ENCODE assay signal across 8 cellular contexts in the genomic region with DNA sequence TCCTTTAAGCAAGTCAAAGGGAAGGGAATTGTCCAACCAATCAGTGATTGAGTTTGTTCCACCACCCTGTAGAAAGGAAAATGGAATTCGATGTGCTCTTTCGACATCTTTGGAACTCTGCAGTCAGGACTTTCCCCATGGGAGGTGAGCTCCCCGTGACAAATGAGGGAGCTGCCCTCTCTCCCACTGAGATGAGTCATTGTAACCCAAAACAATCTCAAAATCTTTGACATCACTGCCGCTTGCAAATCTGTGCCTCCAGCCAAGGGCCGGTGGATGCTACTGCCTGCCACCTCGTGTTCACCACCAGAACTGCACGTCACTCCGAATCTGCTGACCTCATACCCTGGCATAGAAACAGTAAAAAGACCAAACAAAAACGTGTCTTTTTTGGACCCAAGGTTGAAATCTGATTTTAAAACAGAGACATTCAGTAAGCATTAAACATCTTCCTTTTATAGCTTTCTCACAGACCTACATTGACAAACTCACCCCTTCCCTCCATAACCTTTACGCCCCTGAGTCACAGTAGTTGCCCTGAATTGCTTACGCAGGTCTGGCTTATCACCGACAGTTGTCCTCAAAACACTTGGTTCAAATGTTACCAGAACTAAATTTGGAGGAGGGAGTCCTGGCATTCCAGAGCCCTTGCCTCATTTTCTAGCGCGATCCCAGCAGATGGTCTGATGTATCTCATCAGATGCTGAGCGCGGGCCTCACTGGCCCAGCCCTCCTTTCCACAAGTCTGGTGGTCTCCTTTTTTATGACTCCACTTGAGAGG.
DNase-seq lines count a peak whose midpoint lies in the region; ATAC-seq and TF ChIP-seq lines count a peak whose summit lies in the region.

No MANE protein-coding gene starts in this region.

- TF ChIP-seq CTCF in tibial nerve (IDR thresholded peaks at IDR 0.05): peak; percentile 84 to 95 (median 92)

- no peaks in the 10 kb centered on the region for H3K27me3 ChIP-seq in HUES64 (ENCODE audit: insufficient read depth, low read length)
- H3K27me3 ChIP-seq in SJSA1 (replicated peaks): no peaks in the 10 kb centered on the region
- no peaks in the 10 kb centered on the region for H3K27me3 ChIP-seq in trophoblast cell (ENCODE audit: insufficient read depth, low read length)
- no peaks in the 10 kb centered on the region for H3K27me3 ChIP-seq in tibial nerve

- peak overlapping the region; percentile 5 for H2AFZ ChIP-seq in trophoblast cell (ENCODE audit: insufficient read depth, low read length, poor library complexity)

- 45% methylated on average over 16 of the region's 16 CpGs for WGBS in HUES64
- WGBS in trophoblast cell (ENCODE audit: extremely low coverage, insufficient coverage, insufficient read length): no CpG with 5 or more reads among the region's 16 CpGs
- WGBS in tibial nerve, 2 donors: 34% methylated on average over 16 of the region's 16 CpGs

- peak in 1 of 2 donors; percentile 31 for TF ChIP-seq POLR2A in tibial nerve (IDR thresholded peaks at IDR 0.05)

- H3K36me3 Mint-ChIP-seq in activated naive CD8-positive, alpha-beta T cell treated with anti-CD3 and anti-CD28 coated beads for 36 hours: no peaks in the 10 kb centered on the region

- H3K23ac ChIP-seq in trophoblast cell (ENCODE audit: low read length): no peak overlapping the region

- intact Hi-C loops in Right ventricle myocardium inferior (cut with DNase I): loop anchor here (1.0 to 5.0 kb wide), 3 partner anchors 35 to 190 kb away; partner anchors contain the start of genes COL4A1 and COL4A2

- peak overlapping the region; percentile 89 for H2BK5ac ChIP-seq in trophoblast cell (ENCODE audit: low read depth, low read length, poor library complexity)

- H3K27me3 Mint-ChIP-seq in activated naive CD8-positive, alpha-beta T cell treated with anti-CD3 and anti-CD28 coated beads for 36 hours: peaks cover 92% of the 10 kb centered on the region

- peaks cover 5% of the 10 kb centered on the region for H3K4me1 Mint-ChIP-seq in activated naive CD8-positive, alpha-beta T cell treated with anti-CD3 and anti-CD28 coated beads for 36 hours

- H3K18ac ChIP-seq in trophoblast cell (ENCODE audit: low read length): peak overlapping the region; percentile 48

- no peak overlapping the region for H3K27ac Mint-ChIP-seq in activated naive CD8-positive, alpha-beta T cell treated with anti-CD3 and anti-CD28 coated beads for 36 hours

- no peak overlapping the region for H3K4ac ChIP-seq in trophoblast cell (ENCODE audit: low read depth, low read length)

- ATAC-seq in GM21529 (IDR thresholded peaks at IDR 0.05; ENCODE audit: unreplicated experiment) (peak; percentile 93), Right ventricle myocardium inferior (peak; percentile 85)

- H3K9ac ChIP-seq in HUES64 (ENCODE audit: low read depth, low read length) (peak overlapping the region; percentile 21; the same call in 1 of the 2 replicates), trophoblast cell (ENCODE audit: low read length) (no peak overlapping the region)

- TF ChIP-seq EP300 in tibial nerve (IDR thresholded peaks at IDR 0.05): peak; percentile 97 to 99

- H3K36me3 ChIP-seq in HUES64 (ENCODE audit: insufficient read depth, low read length): peaks cover 5% of the 10 kb centered on the region; the same call in 1 of the 2 replicates
- peaks cover 13% of the 10 kb centered on the region for H3K36me3 ChIP-seq in SJSA1
- H3K36me3 ChIP-seq in trophoblast cell (ENCODE audit: control insufficient read depth in 1 of 2, insufficient read depth in 2 of 2, low read length in 2 of 2): peaks cover 9 to 18% of the 10 kb centered on the region in 2 experiments
- H3K36me3 ChIP-seq in tibial nerve: peaks cover 0 to 6% (median 0%) of the 10 kb centered on the region in 3 donors

- no peak overlapping the region for H3K4me3 Mint-ChIP-seq in activated naive CD8-positive, alpha-beta T cell treated with anti-CD3 and anti-CD28 coated beads for 36 hours

- H3K14ac ChIP-seq in trophoblast cell (ENCODE audit: low read length): peak overlapping the region; percentile 33

- H2BK120ac ChIP-seq in trophoblast cell (ENCODE audit: insufficient read depth, low read length, poor library complexity): peak overlapping the region; percentile 67

- H3K9me3 ChIP-seq in HUES64 (ENCODE audit: insufficient read depth, low read depth, low read length) (no peaks in the 10 kb centered on the region), SJSA1 (replicated peaks) (no peaks in the 10 kb centered on the region), trophoblast cell (ENCODE audit: insufficient read depth, low read depth, low read length) (no peaks in the 10 kb centered on the region), tibial nerve (no peaks in the 10 kb centered on the region)

- peaks cover 19% of the 10 kb centered on the region for H3K4me1 ChIP-seq in HUES64 (ENCODE audit: insufficient read depth, low read length)
- peaks cover 58% of the 10 kb centered on the region for H3K4me1 ChIP-seq in SJSA1 (replicated peaks)
- H3K4me1 ChIP-seq in trophoblast cell (ENCODE audit: control insufficient read depth in 1 of 2, insufficient read depth in 2 of 2, low read length in 2 of 2): peaks cover 57 to 64% of the 10 kb centered on the region in 2 experiments
- H3K4me1 ChIP-seq in tibial nerve: peaks cover 0 to 77% (median 37%) of the 10 kb centered on the region in 4 donors

- H3K27ac ChIP-seq in HUES64 (ENCODE audit: low read depth, low read length) (0 out of 2 replicates have a peak overlapping the region, but pooled peaks have one; percentile 21), SJSA1 (peak overlapping the region; percentile 83), trophoblast cell (ENCODE audit: low read depth, low read length) (peak overlapping the region; percentile 88), tibial nerve (peak overlapping the region; percentile 54 to 93 (median 84))

- DNase-seq in ELF-1 (ENCODE audit: low read depth, low spot score): peak; percentile 94
- peak; percentile 99 to 100 for DNase-seq in SJSA1 (ENCODE audit: low read depth in 1 of 2, low spot score in 2 of 2)
- peak; percentile 73 for DNase-seq in activated naive CD8-positive, alpha-beta T cell treated with anti-CD3 and anti-CD28 coated beads for 36 hours
- peak; percentile 91 for DNase-seq in Right ventricle myocardium inferior (ENCODE audit: missing footprints)
- DNase-seq in trophoblast cell: peak; percentile 94 to 99
- peak; percentile 81 to 95 for DNase-seq in tibial nerve (ENCODE audit: low spot score in 2 of 2)

- H2AK5ac ChIP-seq in trophoblast cell (ENCODE audit: low read length): peak overlapping the region; percentile 38

- H4K12ac ChIP-seq in trophoblast cell (ENCODE audit: low read depth, low read length): no peak overlapping the region

- H4K8ac ChIP-seq in trophoblast cell (ENCODE audit: low read depth, low read length): peak overlapping the region; percentile 53

- H4K91ac ChIP-seq in trophoblast cell (ENCODE audit: low read depth, low read length): peak overlapping the region; percentile 94

- peak overlapping the region; percentile 96 for H2BK12ac ChIP-seq in trophoblast cell (ENCODE audit: low read length)

- H3K9me3 Mint-ChIP-seq in activated naive CD8-positive, alpha-beta T cell treated with anti-CD3 and anti-CD28 coated beads for 36 hours: no peaks in the 10 kb centered on the region

- peaks cover 16% of the 10 kb centered on the region for H3K79me2 ChIP-seq in trophoblast cell (ENCODE audit: control insufficient read depth, insufficient read depth, low read length, poor library complexity)

- peaks cover 66% of the 10 kb centered on the region for H3K79me1 ChIP-seq in trophoblast cell (ENCODE audit: low read length)

- peak overlapping the region; percentile 17 for H3K4me2 ChIP-seq in trophoblast cell (ENCODE audit: low read length)

- H3K4me3 ChIP-seq in HUES64 (ENCODE audit: low read length) (no peak overlapping the region), SJSA1 (no peak overlapping the region), trophoblast cell (ENCODE audit: low read depth, low read length) (no peak overlapping the region), tibial nerve (no peak overlapping the region)

Comparison
In these comparisons a context has a peak if more than half of its experiments do, and no peak if none do; other contexts are left out.
1. H3K27ac ChIP-seq: peak in every context shown above with its lines; median percentile 88 in trophoblast cell; 84 in tibial nerve; 83 in SJSA1; 21 in HUES64.